In the genomic region with DNA sequence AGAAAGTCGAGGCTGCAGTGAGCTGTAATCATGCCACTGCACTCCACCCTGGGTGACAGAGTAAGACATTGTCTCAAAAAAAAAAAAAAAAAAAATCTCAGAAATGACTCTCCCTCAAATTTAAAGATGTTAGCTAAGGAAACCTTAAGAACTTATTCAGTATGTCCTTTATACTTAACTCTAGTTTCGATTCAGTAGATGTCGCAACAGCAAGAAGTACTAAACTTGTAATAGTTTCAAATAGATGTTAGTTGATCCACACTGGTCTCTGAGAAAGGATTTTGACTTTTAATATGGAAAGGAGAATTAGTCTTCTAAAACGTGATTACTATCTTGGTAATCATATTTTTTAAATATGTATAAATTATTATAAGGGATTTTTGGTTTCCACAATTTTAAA, we compare ENCODE assay signal across 33 cellular contexts. TPM values are rescaled to one million over a fixed set of nuclear protein-coding genes. Genes with fewer than 3 reads are reported as not detected.
"Had no signal": no experiment of that assay in that cellular context is flagged by ENCODE, and none has a peak within 500 bp of the region (broad histone marks: within the 10 kb centered on the region; RNA-seq: fewer than 3 reads in every experiment).

No MANE protein-coding gene starts in this region.

- H3K9me3 Mint-ChIP-seq: activated CD4-positive, alpha-beta T cell treated with anti-CD3 and anti-CD28 coated beads, Interleukin-2, amount 10 ng/mL, durations not matched to agents 7 days and 5 days; activated naive CD4-positive, alpha-beta T cell treated with anti-CD3 and anti-CD28 coated beads, Interleukin-2, amount 50 U/mL, for 24 hours; activated naive CD8-positive, alpha-beta T cell treated with anti-CD3 and anti-CD28 coated beads, Interleukin-2, amount 10 ng/mL, durations not matched to agents 7 days and 5 days; activated T-cell treated with anti-CD3 and anti-CD28 coated beads, Interleukin-2, amount 50 U/mL, for 24 hours; activated T-helper 2 cell treated with anti-CD3 and anti-CD28 coated beads, Interferon-gamma antibody, Interleukin-2, Interleukin-4, amounts not matched to agents 10 μg/mL and 5 μg/mL and 100 μg/mL, durations not matched to agents 14 hours and 24 hours and 36 hours; central memory CD8-positive, alpha-beta T cell; T-helper 1 cell treated with Interleukin-12 subunit alpha and Interleukin-12 subunit beta and Interleukin-4 antibody, amounts not matched to agents 30 μg/mL and 1 μg/mL, for 36 hours; T-helper 2 cell treated with Interferon-gamma antibody and Interleukin-4, amounts not matched to agents 5 μg/mL and 100 μg/mL, for 36 hours; WTC11 had no signal

- H3K9me3 ChIP-seq: ascending aorta, Peyer's patch, SJSA1, SK-N-SH had no signal

- H3K27me3 ChIP-seq: ascending aorta, Peyer's patch, SJSA1 had no signal

- H3K4me3 ChIP-seq: ascending aorta, cardiac muscle cell, Peyer's patch, SJSA1 had no signal

- DNase-seq: activated CD4-positive, alpha-beta T cell treated with anti-CD3 and anti-CD28 coated beads for 36 hours; activated CD4-positive, alpha-beta T cell treated with anti-CD3 and anti-CD28 coated beads, Interleukin-2, amount 10 ng/mL, durations not matched to agents 7 days and 5 days; activated CD4-positive, alpha-beta T cell treated with anti-CD3 and anti-CD28 coated beads, Interleukin-2, amount 50 U/mL, for 48 hours; activated CD8-positive, alpha-beta T cell treated with anti-CD3 and anti-CD28 coated beads, Interleukin-2, amount 10 ng/mL, durations not matched to agents 7 days and 5 days; activated gamma-delta T cell; activated naive CD4-positive, alpha-beta T cell treated with Interleukin-2 at 50 U/mL for 16 hours; activated naive CD8-positive, alpha-beta T cell treated with anti-CD3 and anti-CD28 coated beads, Interleukin-2, amount 10 ng/mL, durations not matched to agents 7 days and 5 days; activated T-cell treated with anti-CD3 and anti-CD28 coated beads, Interleukin-2, amount 50 U/mL, for 24 hours; amygdala; Karpas-422; KBM-7; NCI-H1105; NCI-H1417 treated with DMSO at 0.1 percent for 48 hours; NCI-H187 treated with DMSO at 0.1 percent for 48 hours; NCI-H2171 treated with DMSO at 0.1 percent for 48 hours; NCI-H2227 treated with DMSO at 0.1 percent for 48 hours; NCI-H446; NCI-H510A treated with DMSO at 0.1 percent for 48 hours; NK-92 treated with Interleukin-12 subunit alpha and Interleukin-12 subunit beta, amount 100 ng/mL, for 24 hours; PC-3; Peyer's patch; RPMI8226; SHP77 treated with DMSO at 0.1 percent for 48 hours; SK-N-SH had no signal

- H3K4me1 ChIP-seq: ascending aorta, Peyer's patch, SJSA1 had no signal

- H3K27ac Mint-ChIP-seq: activated CD4-positive, alpha-beta T cell treated with anti-CD3 and anti-CD28 coated beads for 36 hours; activated CD4-positive, alpha-beta T cell treated with anti-CD3 and anti-CD28 coated beads, Interleukin-2, amount 10 ng/mL, durations not matched to agents 7 days and 5 days; activated CD8-positive, alpha-beta T cell treated with anti-CD3 and anti-CD28 coated beads, Interleukin-2, amount 10 ng/mL, durations not matched to agents 7 days and 5 days; activated naive CD4-positive, alpha-beta T cell treated with anti-CD3 and anti-CD28 coated beads, Interleukin-2, amount 50 U/mL, for 24 hours; activated naive CD8-positive, alpha-beta T cell treated with anti-CD3 and anti-CD28 coated beads, Interleukin-2, amount 10 ng/mL, durations not matched to agents 7 days and 5 days; activated T-cell treated with anti-CD3 and anti-CD28 coated beads, Interleukin-2, amount 50 U/mL, for 24 hours; activated T-helper 2 cell treated with anti-CD3 and anti-CD28 coated beads, Interferon-gamma antibody, Interleukin-2, Interleukin-4, amounts not matched to agents 10 μg/mL and 5 μg/mL and 100 μg/mL, durations not matched to agents 14 hours and 24 hours and 36 hours; T-helper 1 cell treated with Interleukin-12 subunit alpha and Interleukin-12 subunit beta and Interleukin-4 antibody, amounts not matched to agents 30 μg/mL and 1 μg/mL, for 36 hours; T-helper 2 cell treated with Interferon-gamma antibody and Interleukin-4, amounts not matched to agents 5 μg/mL and 100 μg/mL, for 36 hours; WTC11 had no signal

- H3K27ac ChIP-seq: ascending aorta, cardiac muscle cell, Peyer's patch, SJSA1 had no signal

- H3K36me3 ChIP-seq: ascending aorta, cardiac muscle cell, Peyer's patch, SJSA1 had no signal

- H3K36me3 Mint-ChIP-seq: activated naive CD4-positive, alpha-beta T cell treated with anti-CD3 and anti-CD28 coated beads, Interleukin-2, amount 50 U/mL, for 24 hours; WTC11 had no signal

- H3K4me3 Mint-ChIP-seq: activated CD4-positive, alpha-beta T cell treated with anti-CD3 and anti-CD28 coated beads for 36 hours; activated CD4-positive, alpha-beta T cell treated with anti-CD3 and anti-CD28 coated beads, Interleukin-2, amount 10 ng/mL, durations not matched to agents 7 days and 5 days; activated CD8-positive, alpha-beta T cell treated with anti-CD3 and anti-CD28 coated beads, Interleukin-2, amount 10 ng/mL, durations not matched to agents 7 days and 5 days; activated naive CD4-positive, alpha-beta T cell treated with anti-CD3 and anti-CD28 coated beads, Interleukin-2, amount 50 U/mL, for 24 hours; activated naive CD8-positive, alpha-beta T cell treated with anti-CD3 and anti-CD28 coated beads, Interleukin-2, amount 10 ng/mL, durations not matched to agents 7 days and 5 days; activated T-cell treated with anti-CD3 and anti-CD28 coated beads, Interleukin-2, amount 50 U/mL, for 24 hours; central memory CD8-positive, alpha-beta T cell; T-helper 1 cell treated with Interleukin-12 subunit alpha and Interleukin-12 subunit beta and Interleukin-4 antibody, amounts not matched to agents 30 μg/mL and 1 μg/mL, for 36 hours; T-helper 2 cell treated with Interferon-gamma antibody and Interleukin-4, amounts not matched to agents 5 μg/mL and 100 μg/mL, for 36 hours; WTC11 had no signal

- H3K4me1 Mint-ChIP-seq: activated CD4-positive, alpha-beta T cell treated with anti-CD3 and anti-CD28 coated beads for 36 hours; activated CD4-positive, alpha-beta T cell treated with anti-CD3 and anti-CD28 coated beads, Interleukin-2, amount 10 ng/mL, durations not matched to agents 7 days and 5 days; activated naive CD4-positive, alpha-beta T cell treated with anti-CD3 and anti-CD28 coated beads, Interleukin-2, amount 50 U/mL, for 24 hours; activated naive CD8-positive, alpha-beta T cell treated with anti-CD3 and anti-CD28 coated beads, Interleukin-2, amount 10 ng/mL, durations not matched to agents 7 days and 5 days; central memory CD8-positive, alpha-beta T cell had no signal

- H3K9ac ChIP-seq: SK-N-SH had no signal

- H3K4me2 ChIP-seq: SK-N-SH had no signal

RNA-seq across cellular contexts. Expression of a gene that starts 29.6 kb away (rescaled TPM):
- total RNA-seq: activated CD4-positive, alpha-beta T cell treated with anti-CD3 and anti-CD28 coated beads for 36 hours; activated CD4-positive, alpha-beta T cell treated with anti-CD3 and anti-CD28 coated beads, Interleukin-2, amount 10 ng/mL, durations not matched to agents 7 days and 5 days; activated CD8-positive, alpha-beta T cell treated with anti-CD3 and anti-CD28 coated beads, Interleukin-2, amount 10 ng/mL, durations not matched to agents 7 days and 5 days; activated naive CD8-positive, alpha-beta T cell treated with anti-CD3 and anti-CD28 coated beads, Interleukin-2, amount 10 ng/mL, durations not matched to agents 7 days and 5 days; activated T-helper 2 cell treated with anti-CD3 and anti-CD28 coated beads, Interferon-gamma antibody, Interleukin-2, Interleukin-4, amounts not matched to agents 10 μg/mL and 5 μg/mL and 100 μg/mL, durations not matched to agents 14 hours and 24 hours and 36 hours; ascending aorta had no signal
- polyA plus RNA-seq: cardiac muscle cell had no signal
